Comparison of ENCODE assay signal across 19 cellular contexts in the genomic region with DNA sequence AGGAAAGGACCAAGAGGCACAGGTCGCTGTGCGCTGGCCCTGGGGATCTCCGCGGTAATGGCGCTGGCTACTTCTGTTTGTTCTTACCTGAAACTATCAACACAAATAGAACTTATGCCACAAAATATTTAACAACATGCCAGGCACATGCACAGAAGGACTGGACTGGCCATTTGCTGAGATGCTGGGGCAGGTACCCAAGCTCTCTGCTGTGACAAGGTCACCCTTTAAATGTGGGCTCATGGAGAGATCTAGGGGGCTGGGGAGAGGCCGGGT. TPM values are rescaled to one million over a fixed set of nuclear protein-coding genes. Genes with fewer than 3 reads are reported as not detected.
A peak's percentile ranks its signal among the peaks of the same experiment; 100 is the strongest.
DNase-seq lines count a peak whose midpoint lies in the region; TF ChIP-seq lines count a peak whose summit lies in the region.
"Had no signal": no experiment of that assay in that cellular context is flagged by ENCODE, and none has a peak within 500 bp of the region (broad histone marks: within the 10 kb centered on the region; RNA-seq: fewer than 3 reads in every experiment).

No MANE protein-coding gene starts in this region.

- H3K79me1 ChIP-seq in mesenchymal stem cell (replicated peaks; ENCODE audit: low read length, poor library complexity, severe bottlenecking): no peaks in the 10 kb centered on the region

- no peak overlapping the region for H3K27ac Mint-ChIP-seq in MCF 10A (ENCODE audit: low read depth, unreplicated experiment)
- H3K27ac Mint-ChIP-seq: CD14-positive monocyte; CD4-positive, alpha-beta T cell; CD8-positive, alpha-beta memory T cell; GM23338; H9 had no signal

- H3K4me3 ChIP-seq in mammary epithelial cell (replicated peaks in 1 of 3; ENCODE audit: insufficient read depth in 1 of 3, low read depth in 2 of 3, low read length in 3 of 3): no peak overlapping the region
- H3K4me3 ChIP-seq in mesenchymal stem cell (ENCODE audit: insufficient read depth in 1 of 2, low read depth in 1 of 2, low read length in 2 of 2): no peak overlapping the region
- H3K4me3 ChIP-seq: BLaER1 treated with 17β-estradiol and CSF1 and Interleukin-3, amounts not matched to agents 10 nM and 100 nM; GM12878; GM23338 had no signal

- H3K4me1 ChIP-seq in mammary epithelial cell (ENCODE audit: insufficient read depth, low read length) (peaks cover 15% of the 10 kb centered on the region), mesenchymal stem cell (ENCODE audit: control insufficient read depth, insufficient read depth, low read depth, low read length) (peaks cover 6% of the 10 kb centered on the region)
- H3K4me1 ChIP-seq: BE2C had no signal

- DNase-seq in mammary epithelial cell (no peak), MCF 10A (ENCODE audit: unreplicated experiment) (no peak), epithelial cell of prostate (ENCODE audit: low read depth, low spot score) (no peak), mesenchymal stem cell (no peak), AML-193 (lab: John Stamatoyannopoulos, UW) (no peak), NCI-H345 (lab: John Stamatoyannopoulos, UW) (no peak)
- DNase-seq: BE2C; CD4-positive, alpha-beta T cell; CD8-positive, alpha-beta memory T cell; DMS 273 treated with DMSO at 0.1 percent for 48 hours; DMS79; EL; GDM1; H9 had no signal

- H3K4me2 ChIP-seq in mammary epithelial cell (ENCODE audit: insufficient read depth, low read depth, low read length): peak overlapping the region; percentile 71
- no peak overlapping the region for H3K4me2 ChIP-seq in mesenchymal stem cell (ENCODE audit: low read length, poor library complexity, severe bottlenecking)
- H3K4me2 ChIP-seq: BLaER1 treated with 17β-estradiol and CSF1 and Interleukin-3, amounts not matched to agents 10 nM and 100 nM; GM23338 had no signal

- H3K9me3 ChIP-seq in mammary epithelial cell (replicated peaks; ENCODE audit: insufficient read depth, low read length) (no peaks in the 10 kb centered on the region), mesenchymal stem cell (ENCODE audit: control insufficient read depth, low read length) (no peaks in the 10 kb centered on the region)
- H3K9me3 ChIP-seq: BE2C; BLaER1 treated with 17β-estradiol and CSF1 and Interleukin-3, amounts not matched to agents 10 nM and 100 nM had no signal

- H3K36me3 Mint-ChIP-seq in MCF 10A (ENCODE audit: insufficient read depth, unreplicated experiment): peaks cover 6% of the 10 kb centered on the region
- H3K36me3 Mint-ChIP-seq: CD14-positive monocyte had no signal

- H2AK5ac ChIP-seq in mesenchymal stem cell (ENCODE audit: low read length, severe bottlenecking): no peak overlapping the region

- H3K4me3 Mint-ChIP-seq in MCF 10A (ENCODE audit: unreplicated experiment): no peak overlapping the region
- H3K4me3 Mint-ChIP-seq: CD14-positive monocyte; CD4-positive, alpha-beta T cell; CD8-positive, alpha-beta memory T cell; GM23338; H9 had no signal

- dilution Hi-C loops in mammary epithelial cell (cut with HindIII; ENCODE audit: low sequenced_read_pairs): no loop called here

- no peak overlapping the region for H3K27ac ChIP-seq in mammary epithelial cell (ENCODE audit: insufficient read depth, low read depth, low read length)
- peak overlapping the region; percentile 77 for H3K27ac ChIP-seq in epithelial cell of prostate
- H3K27ac ChIP-seq in mesenchymal stem cell (ENCODE audit: low read length, poor library complexity, severe bottlenecking): no peak overlapping the region
- H3K27ac ChIP-seq: 22Rv1; BLaER1 treated with 17β-estradiol and CSF1 and Interleukin-3, amounts not matched to agents 10 nM and 100 nM had no signal

- in situ Hi-C loops in mammary epithelial cell (cut with MboI; ENCODE audit: low sequenced_read_pairs in 2 of 2): no loop called here

- H3K18ac ChIP-seq in mesenchymal stem cell (ENCODE audit: low read depth in 1 of 2, low read length in 2 of 2): no peak overlapping the region

- POLR2A ChIA-PET in MCF 10A (lab: Yijun Ruan, JAX): interaction anchor here (0.6 to 0.8 kb wide), 4 partner anchors 13 to 325 kb away, joined by 3 to 6 read pairs (median 4); no protein-coding TSS in a partner anchor

- no peak overlapping the region for H4K8ac ChIP-seq in mesenchymal stem cell (ENCODE audit: low read length)

- intact Hi-C loops in mammary epithelial cell (cut with micrococcal nuclease): no loop called here
- intact Hi-C loops in MCF 10A (cut with micrococcal nuclease): no loop called here

- no peaks in the 10 kb centered on the region for H3K79me2 ChIP-seq in mammary epithelial cell (ENCODE audit: insufficient read depth, low read length)

- no peak overlapping the region for H3K23ac ChIP-seq in mesenchymal stem cell (ENCODE audit: low read length in 2 of 2)

- no peak overlapping the region for H3K4ac ChIP-seq in mesenchymal stem cell (ENCODE audit: low read depth in 1 of 2, low read length in 2 of 2)

- H2BK15ac ChIP-seq in mesenchymal stem cell (ENCODE audit: low read depth, poor library complexity, severe bottlenecking): peak overlapping the region; percentile 9

- no peaks in the 10 kb centered on the region for H3K9me3 Mint-ChIP-seq in MCF 10A (ENCODE audit: unreplicated experiment)
- H3K9me3 Mint-ChIP-seq: CD14-positive monocyte; CD4-positive, alpha-beta T cell; CD8-positive, alpha-beta memory T cell; GM23338 had no signal

- TF ChIP-seq CTCF in mammary epithelial cell (conservative IDR thresholded peaks at IDR 0.05 in 1 of 2, IDR thresholded peaks at IDR 0.05 in 1 of 2; ENCODE audit: extremely low read depth in 1 of 2, insufficient read depth in 1 of 2, low read depth in 1 of 2, low read length in 2 of 2) (no peak), MCF 10A (IDR thresholded peaks at IDR 0.05; ENCODE audit: unreplicated experiment) (no peak)

- no peak overlapping the region for H2BK5ac ChIP-seq in mesenchymal stem cell (ENCODE audit: low read depth, low read length, poor library complexity, severe bottlenecking)

- H3K27me3 Mint-ChIP-seq in MCF 10A (ENCODE audit: insufficient read depth, unreplicated experiment): no peaks in the 10 kb centered on the region
- H3K27me3 Mint-ChIP-seq: CD4-positive, alpha-beta T cell had no signal

- H3K4me1 Mint-ChIP-seq in MCF 10A (ENCODE audit: insufficient read depth, unreplicated experiment): peaks cover 22% of the 10 kb centered on the region
- H3K4me1 Mint-ChIP-seq: CD14-positive monocyte; CD8-positive, alpha-beta memory T cell had no signal

- 93% methylated on average over 5 of the region's 6 CpGs for WGBS in mammary epithelial cell (ENCODE audit: low coverage, missing lambda C conversion rate)
- WGBS in mesenchymal stem cell: 97% methylated on average over 6 of the region's 6 CpGs

- H3K36me3 ChIP-seq in mammary epithelial cell (ENCODE audit: insufficient read depth, low read length) (no peaks in the 10 kb centered on the region), mesenchymal stem cell (ENCODE audit: control insufficient read depth in 1 of 2, insufficient read depth in 2 of 2, low read depth in 1 of 2, low read length in 2 of 2) (no peaks in the 10 kb centered on the region)
- H3K36me3 ChIP-seq: BE2C; BLaER1 treated with 17β-estradiol and CSF1 and Interleukin-3, amounts not matched to agents 10 nM and 100 nM had no signal

- H2AFZ ChIP-seq in mammary epithelial cell (ENCODE audit: low read depth, low read length) (peak overlapping the region; percentile 83), mesenchymal stem cell (ENCODE audit: low read depth, low read length) (no peak overlapping the region)
- H2AFZ ChIP-seq: GM23338 had no signal

- H4K20me1 ChIP-seq in mammary epithelial cell (ENCODE audit: insufficient read depth, low read length): no peaks in the 10 kb centered on the region
- H4K20me1 ChIP-seq: BLaER1 treated with 17β-estradiol and CSF1 and Interleukin-3, amounts not matched to agents 10 nM and 100 nM had no signal

- H2BK120ac ChIP-seq in mesenchymal stem cell (ENCODE audit: low read depth, low read length): no peak overlapping the region

- CTCF ChIA-PET in mammary epithelial cell (lab: Charles Lee; ENCODE audit: low non-redundant PET) (no interaction called here), MCF 10A (lab: Yijun Ruan, JAX) (interaction anchor here (0.6 kb wide), 1 partner anchor 488 kb away, joined by 3 read pairs; no protein-coding TSS in a partner anchor)

- no peak overlapping the region for H2BK12ac ChIP-seq in mesenchymal stem cell (ENCODE audit: low read length in 2 of 2)

- BruUV-seq in mammary epithelial cell (replicated peaks; lab: Mats Ljungman, UMichigan) (no TSS peak), MCF 10A (replicated peaks; lab: Mats Ljungman, UMichigan) (no TSS peak)

- H3K9ac ChIP-seq in mammary epithelial cell (ENCODE audit: insufficient read depth, low read length) (no peak overlapping the region), mesenchymal stem cell (ENCODE audit: low read length) (no peak overlapping the region)
- H3K9ac ChIP-seq: BLaER1 treated with 17β-estradiol and CSF1 and Interleukin-3, amounts not matched to agents 10 nM and 100 nM had no signal

- no peak overlapping the region for H4K91ac ChIP-seq in mesenchymal stem cell (ENCODE audit: low read length)

- H3K14ac ChIP-seq in mesenchymal stem cell (ENCODE audit: low read length in 2 of 2): no peak overlapping the region

- no peaks in the 10 kb centered on the region for H3K27me3 ChIP-seq in mammary epithelial cell (ENCODE audit: insufficient read depth, low read length)
- H3K27me3 ChIP-seq in mesenchymal stem cell (ENCODE audit: control insufficient read depth in 1 of 2, insufficient read depth in 1 of 2, low read length in 2 of 2): peaks cover 0 to 8% of the 10 kb centered on the region in 2 experiments
- H3K27me3 ChIP-seq: BLaER1 treated with 17β-estradiol and CSF1 and Interleukin-3, amounts not matched to agents 10 nM and 100 nM had no signal

RNA-seq across cellular contexts. Expression of gene PXDC1, which starts 28.0 kb away (rescaled TPM):
- 100 to 1,000 TPM in 1 of 2 donors, 10 to 100 TPM in 1; 40.4 to 180 TPM for total RNA-seq in mammary epithelial cell
- 12.1 TPM for polyA plus RNA-seq in mammary epithelial cell
- 10.3 TPM for polyA minus RNA-seq in mammary epithelial cell
- 48.1 and 51.4 TPM in 2 replicates for total RNA-seq in MCF 10A (2022)
- polyA plus RNA-seq in mesenchymal stem cell (2013, experiment 1 of 2): 40.5 TPM
- 41.6 TPM for polyA plus RNA-seq in mesenchymal stem cell (2013, experiment 2 of 2)
- polyA plus RNA-seq: CD8-positive, alpha-beta memory T cell had no signal
